In the genomic region with DNA sequence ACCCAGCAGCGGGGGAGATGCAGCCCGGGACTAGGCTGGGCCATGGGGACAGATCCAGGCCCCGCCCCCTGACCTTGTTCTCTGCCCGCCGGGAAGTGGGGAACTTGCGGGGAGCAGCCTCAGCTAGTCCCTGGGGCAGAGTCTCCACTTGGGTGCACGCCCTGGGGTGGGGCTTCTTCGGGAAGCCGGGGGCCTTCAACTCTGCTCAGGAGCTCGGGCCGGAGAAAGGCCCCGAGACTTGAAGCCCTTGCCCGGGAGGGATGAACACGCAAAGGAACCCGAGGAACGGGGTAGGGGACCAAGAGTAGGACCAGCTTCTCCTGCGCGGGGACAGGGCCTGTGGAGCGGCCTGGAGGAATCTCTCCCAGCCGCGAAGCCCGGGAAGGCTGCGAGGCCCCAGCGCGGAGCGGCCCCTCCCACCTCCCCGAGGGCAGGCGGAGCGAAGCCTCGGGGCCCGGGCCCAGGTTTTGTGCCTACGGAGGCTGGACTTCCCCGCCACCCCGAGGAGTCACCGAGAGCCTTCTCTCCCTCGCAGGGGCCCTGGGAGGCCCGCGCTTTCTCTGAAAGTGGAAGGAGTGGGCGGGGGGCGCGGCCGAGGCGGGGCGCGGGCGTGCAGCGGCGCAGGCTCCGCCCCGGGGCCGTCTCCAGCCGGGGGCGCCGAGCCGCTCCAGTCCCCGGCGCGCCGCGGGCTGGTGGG, we compare ENCODE assay signal across 8 cellular contexts. TPM values are rescaled to one million over a fixed set of nuclear protein-coding genes. Genes with fewer than 3 reads are reported as not detected.
DNase-seq lines count a peak whose midpoint lies in the region; ATAC-seq and TF ChIP-seq lines count a peak whose summit lies in the region.

A gene (plus strand): TSS at position 670 of the 697 bp plus-strand sequence. CDS start 54 bp downstream, outside the sequence.

- TF ChIP-seq CTCF in A673 (conservative IDR thresholded peaks at IDR 0.05; ENCODE audit: low read depth, low read length): no peak

- no TSS peak for BruUV-seq in A673 (replicated peaks; lab: Mats Ljungman, UMichigan)

- H3K27ac ChIP-seq in A673 (ENCODE audit: low read depth, low read length, poor library complexity, severe bottlenecking): peak within 1 kb of the TSS; percentile 88

- ATAC-seq in GM18519 (IDR thresholded peaks at IDR 0.05; ENCODE audit: low FRiP score, unreplicated experiment) (peak; percentile 56), HG03039 (IDR thresholded peaks at IDR 0.05; ENCODE audit: unreplicated experiment) (peak; percentile 51)

- no peaks in the 10 kb centered on the region for H3K36me3 ChIP-seq in A673 (ENCODE audit: insufficient read depth, low read length, poor library complexity, severe bottlenecking)

- no peaks in the 10 kb centered on the region for H3K9me3 ChIP-seq in A673 (ENCODE audit: low read depth, low read length, poor library complexity, severe bottlenecking)

- H3K27me3 ChIP-seq in A673 (replicated peaks; ENCODE audit: insufficient read depth, low read depth, low read length, poor library complexity): no peaks in the 10 kb centered on the region

- CTCF ChIA-PET in A673 (lab: Charles Lee): interaction anchor here (0.5 kb wide), 1 partner anchor 86 kb away, joined by 5 read pairs; no protein-coding TSS in a partner anchor

- POLR2A ChIA-PET in A673 (lab: Charles Lee; ENCODE audit: low non-redundant PET): no interaction called here

- H3K4me3 ChIP-seq in A673 (ENCODE audit: low read depth, low read length, poor library complexity, severe bottlenecking): peak within 1 kb of the TSS; percentile 53

- DNase-seq in A673 (ENCODE audit: low spot score): peak; percentile 94
- DNase-seq in NCI-H345 (lab: John Stamatoyannopoulos, UW): peak; percentile 77
- DNase-seq in activated CD4-positive, alpha-beta T cell treated with anti-CD3 and anti-CD28 coated beads, Interleukin-2, amount 50 U/mL, for 1 hour: peak; percentile 70
- DNase-seq in dermis blood vessel endothelial cell: peak; percentile 60
- DNase-seq in medulla oblongata (ENCODE audit: extremely low spot score): peak; percentile 48
- DNase-seq in stimulated activated CD8-positive, alpha-beta memory T cell treated with anti-CD3 and anti-CD28 coated beads, Interleukin-12 subunit alpha, Interleukin-12 subunit beta, amount 100 ng/mL, for 24 hours (ENCODE audit: extremely low read depth): peak; percentile 76

- intact Hi-C loops in A673 (cut with micrococcal nuclease; ENCODE audit: unreplicated experiment): no loop called here

- H3K4me1 ChIP-seq in A673 (ENCODE audit: insufficient read depth, low read length, poor library complexity, severe bottlenecking): peaks cover 10% of the 10 kb centered on the region

RNA-seq across cellular contexts. Expression of the gene that starts here (rescaled TPM):
- total RNA-seq in A673 (2021) (4.3 and 5.6 TPM in 2 replicates), dermis blood vessel endothelial cell (0.56 and 0.68 TPM in 2 replicates)

Comparison
In these comparisons a context has a peak if more than half of its experiments do, and no peak if none do; other contexts are left out.
1. Peak in every context shown above with its lines: DNase-seq, ATAC-seq, H3K4me3 ChIP-seq and H3K27ac ChIP-seq.
2. Peak in DNase-seq in dermis blood vessel endothelial cell; RNA of the gene not detected or under 1 TPM.